In the genomic region with DNA sequence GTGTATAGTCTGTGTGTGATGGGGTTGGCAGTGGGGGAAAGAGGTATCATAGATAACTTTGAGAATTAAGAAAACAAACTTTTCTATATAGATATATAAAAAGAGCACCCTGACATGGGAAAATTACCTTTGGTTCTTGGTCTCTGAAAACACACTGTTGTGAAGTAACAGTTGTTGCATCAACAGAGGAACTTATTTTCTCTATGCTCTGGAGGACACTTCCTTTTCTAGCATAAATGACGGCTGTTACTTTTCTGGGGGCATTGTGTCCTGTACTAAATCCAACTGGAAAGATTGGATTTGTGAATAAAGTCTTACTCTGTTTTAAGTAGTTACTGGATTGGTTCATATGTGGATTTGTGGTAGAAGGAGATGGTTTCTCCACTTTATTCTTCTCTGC, we compare ENCODE assay signal across 6 cellular contexts.
"Had no signal": no experiment of that assay in that cellular context is flagged by ENCODE, and none has a peak within 500 bp of the region (broad histone marks: within the 10 kb centered on the region; RNA-seq: fewer than 3 reads in every experiment).

No MANE protein-coding gene starts in this region.

- H3K4me2 ChIP-seq: GM23338 had no signal

- ATAC-seq: GM23338, HepG2 had no signal

- DNase-seq: H9, HCEC 1CT had no signal

- H3K4me3 ChIP-seq: GM23338 had no signal

- FAIRE-seq: H1, H54, HepG2 had no signal

- H2AFZ ChIP-seq: GM23338 had no signal
